10 cellular contexts compared by ENCODE assay signal in the genomic region with DNA sequence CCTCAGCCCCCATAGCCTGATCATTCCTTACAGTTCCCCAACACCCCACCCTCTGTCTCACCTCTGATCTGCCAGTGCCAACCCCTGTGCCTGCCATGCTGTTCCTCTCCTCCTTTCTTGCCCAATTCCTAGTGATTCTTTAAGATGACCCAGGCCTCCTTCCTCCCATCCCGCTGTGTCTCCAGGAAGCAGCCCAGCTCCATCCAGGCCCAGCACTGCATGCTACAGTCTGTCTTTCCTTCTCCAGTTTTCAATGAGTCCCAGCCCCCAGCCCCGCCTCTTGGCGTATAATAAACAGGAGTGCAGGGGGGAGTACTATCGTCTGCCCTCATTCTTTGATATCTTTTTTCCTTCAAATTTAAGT. TPM values are rescaled to one million over a fixed set of nuclear protein-coding genes. Genes with fewer than 3 reads are reported as not detected.
A peak's percentile ranks its signal among the peaks of the same experiment; 100 is the strongest.
DNase-seq lines count a peak whose midpoint lies in the region; ATAC-seq and TF ChIP-seq lines count a peak whose summit lies in the region.
"Had no signal": no experiment of that assay in that cellular context is flagged by ENCODE, and none has a peak within 500 bp of the region (broad histone marks: within the 10 kb centered on the region; RNA-seq: fewer than 3 reads in every experiment).

No MANE protein-coding gene starts in this region.

- no peaks in the 10 kb centered on the region for H3K27me3 ChIP-seq in CD4-positive, alpha-beta T cell (ENCODE audit: control insufficient read depth, insufficient read depth, low read length)
- H3K27me3 ChIP-seq in tibial artery = no peaks in the 10 kb centered on the region
- H3K27me3 ChIP-seq: brain microvascular endothelial cell, heart left ventricle had no signal

- H3K9me3 Mint-ChIP-seq in CD4-positive, alpha-beta T cell = no peaks in the 10 kb centered on the region
- no peaks in the 10 kb centered on the region for H3K9me3 Mint-ChIP-seq in naive thymus-derived CD8-positive, alpha-beta T cell

- H3K27ac Mint-ChIP-seq in CD4-positive, alpha-beta T cell = peak overlapping the region; percentile 81
- peak overlapping the region; percentile 53 to 99 (median 96) for H3K27ac Mint-ChIP-seq in naive thymus-derived CD8-positive, alpha-beta T cell

- peaks cover 61% of the 10 kb centered on the region for H3K36me3 Mint-ChIP-seq in CD4-positive, alpha-beta T cell (ENCODE audit: low read depth)
- H3K36me3 Mint-ChIP-seq in naive thymus-derived CD8-positive, alpha-beta T cell = peaks cover 0 to 49% (median 4%) of the 10 kb centered on the region in 3 donors

- ATAC-seq in CD4-positive, alpha-beta T cell (ENCODE audit: poor library complexity) = no peak
- no peak for ATAC-seq in naive thymus-derived CD8-positive, alpha-beta T cell
- ATAC-seq in HG02588 (IDR thresholded peaks at IDR 0.05; ENCODE audit: unreplicated experiment) = no peak

- H3K9me3 ChIP-seq in CD4-positive, alpha-beta T cell (ENCODE audit: control insufficient read depth, low read length) = no peaks in the 10 kb centered on the region
- H3K9me3 ChIP-seq in KOPT-K1 (ENCODE audit: insufficient read depth, low read length, poor library complexity, severe bottlenecking) (no peaks in the 10 kb centered on the region), tibial artery (no peaks in the 10 kb centered on the region)
- H3K9me3 ChIP-seq: heart left ventricle had no signal

- peaks cover 64% of the 10 kb centered on the region for H3K4me1 Mint-ChIP-seq in CD4-positive, alpha-beta T cell (ENCODE audit: low read depth)
- peaks cover 32 to 76% (median 64%) of the 10 kb centered on the region in 4 donors for H3K4me1 Mint-ChIP-seq in naive thymus-derived CD8-positive, alpha-beta T cell

- TF ChIP-seq CTCF in CD4-positive, alpha-beta T cell (IDR thresholded peaks at IDR 0.05) = no peak
- TF ChIP-seq CTCF in coronary artery (IDR thresholded peaks at IDR 0.05) = no peak
- TF ChIP-seq CTCF in tibial artery (IDR thresholded peaks at IDR 0.05) = no peak

- POLR2A ChIA-PET in CD4-positive, alpha-beta T cell (lab: Charles Lee) = interaction anchor here (0.6 to 4.3 kb wide), 8 partner anchors 8 to 69 kb away, joined by 3 to 52 read pairs (median 6); a partner anchor contains a TSS
- POLR2A ChIA-PET in naive thymus-derived CD8-positive, alpha-beta T cell (lab: Charles Lee) = interaction anchor here (0.9 to 12.3 kb wide), 12 partner anchors 8 to 123 kb away, joined by 3 to 260 read pairs (median 7); a partner anchor contains a TSS

- CTCF ChIA-PET in CD4-positive, alpha-beta T cell (lab: Charles Lee) = interaction anchor here (1.0 to 6.5 kb wide), 3 partner anchors 20 to 42 kb away, joined by 3 to 86 read pairs (median 4); a partner anchor contains a TSS

- peak overlapping the region; percentile 82 for H3K27ac ChIP-seq in CD4-positive, alpha-beta T cell (ENCODE audit: low read depth, low read length)
- H3K27ac ChIP-seq in KOPT-K1 (ENCODE audit: low read depth, low read length, poor library complexity, severe bottlenecking) (peak overlapping the region; percentile 58), coronary artery (peak overlapping the region in 1 of 2 donors; percentile 18), tibial artery (peak overlapping the region in 1 of 2 donors; percentile 32)
- H3K27ac ChIP-seq: brain microvascular endothelial cell had no signal

- H3K27me3 Mint-ChIP-seq in CD4-positive, alpha-beta T cell = no peaks in the 10 kb centered on the region
- H3K27me3 Mint-ChIP-seq in naive thymus-derived CD8-positive, alpha-beta T cell = no peaks in the 10 kb centered on the region

- no peak for DNase-seq in CD4-positive, alpha-beta T cell
- DNase-seq in coronary artery (ENCODE audit: low spot score) = no peak
- no peak for DNase-seq in naive thymus-derived CD8-positive, alpha-beta T cell
- no peak for DNase-seq in NCI-H187 (lab: John Stamatoyannopoulos, UW)
- DNase-seq in NCI-H1092 (lab: John Stamatoyannopoulos, UW) = no peak
- no peak for DNase-seq in tibial artery
- DNase-seq: brain microvascular endothelial cell had no signal

- intact Hi-C loops in CD4-positive, alpha-beta T cell (cut with DNase I, micrococcal nuclease) = loop anchor here in 1 of 2 experiments (2.0 kb wide), 1 partner anchor 69 kb away; a partner anchor contains a TSS
- intact Hi-C loops in tibial artery (cut with DNase I; ENCODE audit: low total_unique reads) = no loop called here

- H3K4me1 ChIP-seq in tibial artery = peaks cover 0 to 17% (median 12%) of the 10 kb centered on the region in 4 donors

- H3K4me3 ChIP-seq in coronary artery (peak overlapping the region; percentile 48), tibial artery (no peak overlapping the region)

- peak overlapping the region; percentile 3 for H3K4me3 Mint-ChIP-seq in CD4-positive, alpha-beta T cell
- H3K4me3 Mint-ChIP-seq in naive thymus-derived CD8-positive, alpha-beta T cell = peak overlapping the region; percentile 43 to 89 (median 78)

- no peaks in the 10 kb centered on the region for H3K36me3 ChIP-seq in KOPT-K1 (ENCODE audit: insufficient read depth, low read length)
- H3K36me3 ChIP-seq in tibial artery = peaks cover 0 to 79% (median 30%) of the 10 kb centered on the region in 3 donors

RNA-seq across cellular contexts. Expression of a gene that starts 12.3 kb away (rescaled TPM):
- total RNA-seq in CD4-positive, alpha-beta T cell = 100 to 1,000 TPM; 236 to 238 TPM
- 100 to 1,000 TPM; 258 to 261 TPM for total RNA-seq in naive thymus-derived CD8-positive, alpha-beta T cell
- polyA plus RNA-seq in naive thymus-derived CD8-positive, alpha-beta T cell = 10 to 100 TPM in 2 of 3 donors, 1 to 10 TPM in 1; 7.3 to 35.0 (median 18.9) TPM

RNA-seq across cellular contexts. Expression of a gene that starts 21.0 kb away (rescaled TPM):
- total RNA-seq in CD4-positive, alpha-beta T cell = 10 to 100 TPM; 57.4 to 60.7 TPM
- 10 to 100 TPM; 69.0 to 70.6 TPM for total RNA-seq in naive thymus-derived CD8-positive, alpha-beta T cell
- polyA plus RNA-seq in naive thymus-derived CD8-positive, alpha-beta T cell = 10 to 100 TPM; 23.2 to 41.5 (median 33.5) TPM

RNA-seq across cellular contexts. Expression of a gene that starts 24.4 kb away (rescaled TPM):
- total RNA-seq in CD4-positive, alpha-beta T cell = 10 to 100 TPM; 38.7 to 39.9 TPM
- total RNA-seq in naive thymus-derived CD8-positive, alpha-beta T cell = 10 to 100 TPM; 31.5 to 32.7 TPM
- 10 to 100 TPM; 62.9 to 86.3 (median 80.1) TPM for polyA plus RNA-seq in naive thymus-derived CD8-positive, alpha-beta T cell

RNA-seq across cellular contexts. Expression of a gene that starts 26.5 kb away (rescaled TPM):
- 10 to 100 TPM; 23.3 to 27.3 TPM for total RNA-seq in CD4-positive, alpha-beta T cell
- 10 to 100 TPM; 39.3 to 42.1 TPM for total RNA-seq in naive thymus-derived CD8-positive, alpha-beta T cell
- polyA plus RNA-seq in naive thymus-derived CD8-positive, alpha-beta T cell = 100 to 1,000 TPM in 2 of 3 donors, 10 to 100 TPM in 1; 70.9 to 122 (median 101) TPM

RNA-seq across cellular contexts. Expression of a gene that starts 30.0 kb away (rescaled TPM):
- total RNA-seq in CD4-positive, alpha-beta T cell = 10 to 100 TPM; 82.6 to 88.5 TPM
- 100 to 1,000 TPM; 101 to 108 TPM for total RNA-seq in naive thymus-derived CD8-positive, alpha-beta T cell
- polyA plus RNA-seq in naive thymus-derived CD8-positive, alpha-beta T cell = 10 to 100 TPM; 10.8 to 19.8 (median 11.5) TPM
